In genomic region chr16:58381661-58382060, GRCh38 we compare ENCODE assay signal across 20 cellular contexts. TPM values are rescaled to one million over a fixed set of nuclear protein-coding genes. Genes with fewer than 3 reads are reported as not detected.
DNase-seq lines count a peak whose midpoint lies in the region; ATAC-seq, FAIRE-seq and TF ChIP-seq lines count a peak whose summit lies in the region.
"Had no signal": no experiment of that assay in that cellular context is flagged by ENCODE, and none has a peak within 500 bp of the region (broad histone marks: within the 10 kb centered on the region; RNA-seq: fewer than 3 reads in every experiment).

No MANE protein-coding gene starts in this region.

- H2AFZ ChIP-seq in HepG2 (ENCODE audit: low read length) (no peak overlapping the region), K562 (ENCODE audit: low read depth, low read length) (no peak overlapping the region)

- FAIRE-seq in HepG2 (lab: Jason Lieb, UNC) = no peak
- no peak for FAIRE-seq in K562 (lab: Jason Lieb, UNC)
- FAIRE-seq: A549, D721Med, G401.6, GM12891, GM19239 had no signal

- in situ Hi-C loops in HepG2 (cut with HindIII; ENCODE audit: extremely low pct_ligation_motif_present, low pct_unique_long_range_greater_than_20kb) = no loop called here
- in situ Hi-C loops in K562 (cut with MboI) = no loop called here

- H3K4me1 ChIP-seq in HepG2 (ENCODE audit: insufficient read depth, low read length) = no peaks in the 10 kb centered on the region
- H3K4me1 ChIP-seq in right lobe of liver = no peaks in the 10 kb centered on the region
- H3K4me1 ChIP-seq in K562 (replicated peaks in 1 of 2; ENCODE audit: control insufficient read depth in 2 of 2, insufficient read depth in 2 of 2, low read length in 2 of 2) = no peaks in the 10 kb centered on the region
- H3K4me1 ChIP-seq: A549, Caco-2 had no signal

- H3K27ac ChIP-seq in HepG2 (ENCODE audit: extremely low read length, insufficient read depth, low read length) (no peak overlapping the region), right lobe of liver (no peak overlapping the region), K562 (ENCODE audit: extremely low read depth, low read depth, low read length) (no peak overlapping the region)
- H3K27ac ChIP-seq: 22Rv1; A549; BLaER1 treated with 17β-estradiol and CSF1 and Interleukin-3, amounts not matched to agents 10 nM and 100 nM; C4-2B had no signal

- H3K4me3 ChIP-seq in HepG2 (replicated peaks in 1 of 3; ENCODE audit: insufficient read depth in 1 of 3, low read depth in 2 of 3, low read length in 3 of 3) (no peak overlapping the region), right lobe of liver (no peak overlapping the region), K562 (no peak overlapping the region)
- H3K4me3 ChIP-seq: A549; BLaER1 treated with 17β-estradiol and CSF1 and Interleukin-3, amounts not matched to agents 10 nM and 100 nM had no signal

- CTCF ChIA-PET in HepG2 (lab: Yijun Ruan, JAX; ENCODE audit: low intra/inter-chr PET ratio, low total read pairs) (no interaction called here), K562 (lab: Yijun Ruan, JAX; ENCODE audit: low intra/inter-chr PET ratio) (no interaction called here), HEK293T (lab: Yijun Ruan, JAX) (no interaction called here)

- H3K4me2 ChIP-seq in HepG2 (ENCODE audit: low read depth, low read length) (no peak overlapping the region), K562 (ENCODE audit: insufficient read depth, low read length) (no peak overlapping the region)
- H3K4me2 ChIP-seq: A549; BLaER1 treated with 17β-estradiol and CSF1 and Interleukin-3, amounts not matched to agents 10 nM and 100 nM had no signal

- WGBS in HepG2 (ENCODE audit: low lambda C conversion rate) = 0% methylated on average over 1 of the region's 1 CpG
- WGBS in right lobe of liver (ENCODE audit: insufficient coverage, low coverage, low lambda C conversion rate, missing lambda C conversion rate) = 75% methylated on average over 1 of the region's 1 CpG
- 0% methylated on average over 1 of the region's 1 CpG for WGBS in K562 (ENCODE audit: insufficient coverage, low coverage, missing lambda C conversion rate)

- POLR2A ChIA-PET in HepG2 (lab: Yijun Ruan, JAX) (no interaction called here), K562 (lab: Yijun Ruan, JAX) (no interaction called here), HEK293T (lab: Yijun Ruan, JAX) (no interaction called here)

- DNase-seq in HepG2 (ENCODE audit: low spot score) (no peak), right lobe of liver (no peak), K562 (ENCODE audit: extremely low read depth in 1 of 4, low spot score in 3 of 4) (no peak), HEK293T (ENCODE audit: extremely low spot score) (no peak)
- DNase-seq: AML-193; Caco-2; Calu3; CD4-positive, alpha-beta T cell; CD8-positive, alpha-beta T cell; DMS79 treated with DMSO at 0.1 percent for 48 hours; GF-D8 had no signal

- ATAC-seq in HepG2 = no peak
- no peak for ATAC-seq in right lobe of liver
- no peak for ATAC-seq in K562
- ATAC-seq in HG03025 (IDR thresholded peaks at IDR 0.05; ENCODE audit: low FRiP score, unreplicated experiment) = no peak
- ATAC-seq: A549; CD8-positive, alpha-beta T cell had no signal

- H3K36me3 ChIP-seq in HepG2 (replicated peaks in 1 of 2; ENCODE audit: control insufficient read depth in 1 of 2, insufficient read depth in 2 of 2, low read length in 2 of 2) (no peaks in the 10 kb centered on the region), right lobe of liver (no peaks in the 10 kb centered on the region), K562 (ENCODE audit: control insufficient read depth, insufficient read depth, low read length) (no peaks in the 10 kb centered on the region)
- H3K36me3 ChIP-seq: BLaER1 treated with 17β-estradiol and CSF1 and Interleukin-3, amounts not matched to agents 10 nM and 100 nM had no signal

- H4K20me1 ChIP-seq in HepG2 (ENCODE audit: insufficient read depth, low read length) = no peaks in the 10 kb centered on the region
- H4K20me1 ChIP-seq in K562 (replicated peaks; ENCODE audit: control insufficient read depth, insufficient read depth, low read length) = no peaks in the 10 kb centered on the region
- H4K20me1 ChIP-seq: BLaER1 treated with 17β-estradiol and CSF1 and Interleukin-3, amounts not matched to agents 10 nM and 100 nM had no signal

- intact Hi-C loops in HepG2 (cut with micrococcal nuclease; ENCODE audit: unreplicated experiment) (no loop called here), right lobe of liver (cut with DNase I) (no loop called here), K562 (cut with micrococcal nuclease) (no loop called here)

- H3K9ac ChIP-seq in HepG2 (ENCODE audit: insufficient read depth, low read depth, low read length) (no peak overlapping the region), K562 (ENCODE audit: insufficient read depth in 1 of 2, low read depth in 2 of 2, low read length in 2 of 2) (no peak overlapping the region)
- H3K9ac ChIP-seq: BLaER1 treated with 17β-estradiol and CSF1 and Interleukin-3, amounts not matched to agents 10 nM and 100 nM had no signal

- TF ChIP-seq EP300 in HepG2 (IDR thresholded peaks at IDR 0.05; ENCODE audit: low read depth in 2 of 2, low read length in 2 of 2) (no peak), HepG2 (CRISPR knock-in tag; IDR thresholded peaks at IDR 0.05; ENCODE audit: borderline replicate concordance) (no peak), K562 (IDR thresholded peaks at IDR 0.05; ENCODE audit: low read length) (no peak)

- BruUV-seq in HepG2 (replicated peaks; lab: Mats Ljungman, UMichigan) (no TSS peak), K562 (replicated peaks; lab: Mats Ljungman, UMichigan) (no TSS peak)

- H3K9me1 ChIP-seq in K562 (ENCODE audit: control insufficient read depth, insufficient read depth, low read length) = no peaks in the 10 kb centered on the region

- H3K27me3 ChIP-seq in HepG2 (ENCODE audit: control insufficient read depth in 1 of 2, insufficient read depth in 2 of 2, low read length in 2 of 2) (peaks cover 0 to 4% of the 10 kb centered on the region in 2 experiments; a peak in 2 of 5 replicates), right lobe of liver (no peaks in the 10 kb centered on the region), K562 (ENCODE audit: control insufficient read depth in 2 of 2, insufficient read depth in 2 of 2, low read length in 2 of 2) (peaks cover 0 to 5% of the 10 kb centered on the region in 2 experiments; a peak in 3 of 5 replicates)
- H3K27me3 ChIP-seq: BLaER1 treated with 17β-estradiol and CSF1 and Interleukin-3, amounts not matched to agents 10 nM and 100 nM had no signal

- TF ChIP-seq CTCF in HepG2 (CRISPR knock-in tag; IDR thresholded peaks at IDR 0.05) (no peak), right lobe of liver (IDR thresholded peaks at IDR 0.05) (no peak), K562 (IDR thresholded peaks at IDR 0.05 in 2 of 3, conservative IDR thresholded peaks at IDR 0.05 in 1 of 3; ENCODE audit: insufficient read depth in 2 of 3, low read depth in 1 of 3, low read length in 3 of 3) (no peak)

- TF ChIP-seq RAD21 in HepG2 (CRISPR knock-in tag; IDR thresholded peaks at IDR 0.05) (no peak), K562 (CRISPR knock-in tag; conservative IDR thresholded peaks at IDR 0.05 in 1 of 2, IDR thresholded peaks at IDR 0.05 in 1 of 2) (no peak)

- H3K9me3 ChIP-seq in HepG2 (ENCODE audit: low read length) (no peaks in the 10 kb centered on the region), right lobe of liver (no peaks in the 10 kb centered on the region), K562 (replicated peaks; ENCODE audit: control insufficient read depth, insufficient read depth, low read depth, low read length) (no peaks in the 10 kb centered on the region)
- H3K9me3 ChIP-seq: A549, Caco-2 had no signal

- H3K79me2 ChIP-seq in HepG2 (ENCODE audit: insufficient read depth, low read length) (no peaks in the 10 kb centered on the region), K562 (ENCODE audit: control insufficient read depth, insufficient read depth, low read length) (no peaks in the 10 kb centered on the region)

- TF ChIP-seq POLR2A in HepG2 (IDR thresholded peaks at IDR 0.05; ENCODE audit: insufficient read depth in 1 of 2, low read depth in 2 of 2, low read length in 2 of 2) (no peak), right lobe of liver (IDR thresholded peaks at IDR 0.05) (no peak), K562 (conservative IDR thresholded peaks at IDR 0.05) (no peak)

RNA-seq across cellular contexts. Expression of gene GINS3, which starts 10.6 kb away (rescaled TPM):
- 19.3 and 28.4 TPM in 2 replicates for total RNA-seq in HepG2 (2016; rRNA removed; fragmentation: Illumina TruSeq; extraction: Trizol)
- 4.4 and 4.7 TPM in 2 replicates for total RNA-seq in HepG2 (2016; cell fraction: cytosol; rRNA removed; fragmentation: Illumina TruSeq; extraction: Trizol; ENCODE audit: low read depth)
- total RNA-seq in HepG2 (2016; cell fraction: insoluble cytoplasmic fraction; rRNA removed; fragmentation: Illumina TruSeq; extraction: Trizol) = 20.6 and 28.8 TPM in 2 replicates
- total RNA-seq in HepG2 (2016; cell fraction: membrane; rRNA removed; fragmentation: Illumina TruSeq; extraction: Trizol) = 12.4 TPM in 2 replicates
- total RNA-seq in HepG2 (2016; cell fraction: nucleus; rRNA removed; fragmentation: Illumina TruSeq; extraction: Trizol) = 10.8 and 11.4 TPM in 2 replicates
- polyA plus RNA-seq in HepG2 (2011; rRNA removed) = 5.4 and 6.5 TPM in 2 replicates
- polyA plus RNA-seq in HepG2 (2011; cell fraction: cytosol; rRNA removed) = 4.5 and 4.8 TPM in 2 replicates
- polyA plus RNA-seq in HepG2 (2011; cell fraction: nucleus; rRNA removed) = 2.4 and 3.0 TPM in 2 replicates
- polyA plus RNA-seq in HepG2 (2012) = 2.6 and 4.9 TPM in 2 replicates
- polyA plus RNA-seq in HepG2 (2016; cell fraction: cytosol; fragmentation: Illumina TruSeq; extraction: Trizol; ENCODE audit: low read depth) = 2.3 and 2.7 TPM in 2 replicates
- polyA plus RNA-seq in HepG2 (2016; cell fraction: insoluble cytoplasmic fraction; fragmentation: Illumina TruSeq; extraction: Trizol; ENCODE audit: low read depth) = 32.3 and 33.0 TPM in 2 replicates
- 5.0 and 6.1 TPM in 2 replicates for polyA plus RNA-seq in HepG2 (2016; cell fraction: membrane; fragmentation: Illumina TruSeq; extraction: Trizol; ENCODE audit: low read depth)
- 13.6 and 14.2 TPM in 2 replicates for polyA plus RNA-seq in HepG2 (2016; cell fraction: nucleus; fragmentation: Illumina TruSeq; extraction: Trizol; ENCODE audit: insufficient read depth, low read depth)
- polyA minus RNA-seq in HepG2 (2011; rRNA and poly(A)+ RNA removed; ENCODE audit: low replicate concordance) = 6.5 and 30.3 TPM in 2 replicates
- 2.4 and 3.4 TPM in 2 replicates for polyA minus RNA-seq in HepG2 (2011; cell fraction: cytosol; rRNA and poly(A)+ RNA removed)
- polyA minus RNA-seq in HepG2 (2011; cell fraction: nucleus; rRNA and poly(A)+ RNA removed) = 3.1 and 3.5 TPM in 2 replicates
- 1 to 10 TPM in 4 of 6 experiments, under 1 TPM in 2; 0.68 to 3.3 (median 1.2) TPM for total RNA-seq in right lobe of liver
- 14.3 and 15.6 TPM in 2 replicates for total RNA-seq in K562 (2011; cell fraction: chromatin; rRNA removed; ENCODE audit: low replicate concordance)
- total RNA-seq in K562 (2011; cell fraction: nucleolus; rRNA removed) = 9.3 and 11.7 TPM in 2 replicates
- 13.7 and 18.9 TPM in 2 replicates for total RNA-seq in K562 (2011; cell fraction: nucleoplasm; rRNA removed)
- 18.1 and 18.3 TPM in 2 replicates for total RNA-seq in K562 (2014; rRNA removed)
- 24.9 and 25.7 TPM in 2 replicates for total RNA-seq in K562 (2014; rRNA removed; fragmentation: Illumina TruSeq; extraction: Trizol)
- 26.7 and 27.0 TPM in 2 replicates for total RNA-seq in K562 (2015; rRNA removed; fragmentation: Illumina TruSeq; extraction: Trizol)
- total RNA-seq in K562 (2021) = 17.8 and 22.5 TPM in 2 replicates
- polyA plus RNA-seq in K562 (2011; rRNA removed) = 18.6 and 24.6 TPM in 2 replicates
- polyA plus RNA-seq in K562 (2011; cell fraction: cytosol; rRNA removed) = 14.0 and 17.9 TPM in 2 replicates
- polyA plus RNA-seq in K562 (2011; cell fraction: nucleus; rRNA removed) = 13.6 and 15.6 TPM in 2 replicates
- 15.0 and 17.9 TPM in 2 replicates for polyA plus RNA-seq in K562 (2012)
- polyA plus RNA-seq in K562 (2014; fragmentation: Illumina TruSeq; extraction: Trizol) = 27.7 and 31.9 TPM in 2 replicates
- polyA plus RNA-seq in K562 (2014; fragmentation: Nextera tagmentation; extraction: Ambion mirVana) = 10 to 100 TPM; 25.4 to 28.1 TPM
- 17.8 and 20.6 TPM in 2 replicates for polyA plus RNA-seq in K562 (2014; rRNA removed)
- 14.8 and 17.0 TPM in 2 replicates for polyA minus RNA-seq in K562 (2011; rRNA and poly(A)+ RNA removed)
- 6.7 and 9.9 TPM in 2 replicates for polyA minus RNA-seq in K562 (2011; cell fraction: cytosol; rRNA and poly(A)+ RNA removed)
- polyA minus RNA-seq in K562 (2011; cell fraction: nucleus; rRNA and poly(A)+ RNA removed) = 6.3 and 6.7 TPM in 2 replicates

Comparison
In these comparisons a context has a peak if more than half of its experiments do, and no peak if none do; other contexts are left out.
1. Of the 241 proteins assayed by ChIP-seq in both HepG2 and K562: peak only in HepG2: none; only in K562: CEBPG; in both: none; in neither: 238; mixed calls (peak in some experiments, not most) for 2.